In genomic region chr2:201182650-201183372, GRCh38 we compare ENCODE assay signal across 1 cellular context.
TF ChIP-seq lines count a peak whose summit lies in the region.

Gene CASP10, plus strand, starts transcription at chr2:201183141. Its CDS starts 2,637 bp downstream, at chr2:201185778.

TF ChIP-seq in K562, 482 proteins besides CTCF, POLR2A, EP300 and RAD21 (continued from another document and continues in another):
- TF ChIP-seq ELK1 (CRISPR knock-in tag; IDR thresholded peaks at IDR 0.05) (no peak), FOXA1 (IDR thresholded peaks at IDR 0.05; ENCODE audit: borderline replicate concordance) (no peak), ZNF609 (CRISPR knock-in tag; IDR thresholded peaks at IDR 0.05; ENCODE audit: borderline replicate concordance) (no peak), CUX1 (CRISPR knock-in tag; IDR thresholded peaks at IDR 0.05) (no peak), E2F1 (CRISPR knock-in tag; IDR thresholded peaks at IDR 0.05) (no peak), ZBTB34 (CRISPR knock-in tag; IDR thresholded peaks at IDR 0.05) (no peak), NBN (IDR thresholded peaks at IDR 0.05; ENCODE audit: low read depth) (no peak), ARID3B (CRISPR knock-in tag; IDR thresholded peaks at IDR 0.05; ENCODE audit: borderline replicate concordance) (no peak), SP2 (IDR thresholded peaks at IDR 0.05; ENCODE audit: extremely low read depth, low read depth, low read length, poor library complexity, severe bottlenecking) (no peak), SIN3B (IDR thresholded peaks at IDR 0.05; ENCODE audit: low read depth) (no peak), ZNF408 (CRISPR knock-in tag; IDR thresholded peaks at IDR 0.05; ENCODE audit: low read depth) (no peak), CBFB (CRISPR knock-in tag; IDR thresholded peaks at IDR 0.05) (no peak), ZNF445 (CRISPR knock-in tag; IDR thresholded peaks at IDR 0.05; ENCODE audit: low read depth) (no peak), ZNF316 (IDR thresholded peaks at IDR 0.05) (peak; percentile 85), COPS2 (conservative IDR thresholded peaks at IDR 0.05) (no peak), RCOR1 (IDR thresholded peaks at IDR 0.05; ENCODE audit: borderline replicate concordance in 1 of 2, low read depth in 2 of 2, low read length in 2 of 2) (no peak; a peak in 1 of 4 replicates), CEBPB (tag; IDR thresholded peaks at IDR 0.05) (0 out of 2 replicates have a peak, but pooled peaks have one; percentile 9), NR1H2 (CRISPR knock-in tag; IDR thresholded peaks at IDR 0.05) (no peak), PRDM10 (IDR thresholded peaks at IDR 0.05; ENCODE audit: partially characterized antibody) (no peak), HMGN3 (IDR thresholded peaks at IDR 0.05; ENCODE audit: borderline replicate concordance, extremely low read depth, insufficient read length, low read depth, low read length) (no peak), GATA2 (CRISPR knock-in tag; IDR thresholded peaks at IDR 0.05) (peak; percentile 37; the same call in 1 of the 2 replicates), BCLAF1 (IDR thresholded peaks at IDR 0.05; ENCODE audit: borderline replicate concordance in 1 of 2, control insufficient read depth in 1 of 2, low read depth in 2 of 2, low read length in 1 of 2) (no peak), SUPT5H (IDR thresholded peaks at IDR 0.05) (peak; percentile 74), PCBP1 (IDR thresholded peaks at IDR 0.05; ENCODE audit: low read depth, low read length, poor library complexity, severe bottlenecking) (no peak), ZBTB9 (CRISPR knock-in tag; IDR thresholded peaks at IDR 0.05) (no peak), IRF1 (CRISPR knock-in tag; IDR thresholded peaks at IDR 0.05; ENCODE audit: borderline replicate concordance) (no peak), FOS (IDR thresholded peaks at IDR 0.05; ENCODE audit: extremely low read depth, insufficient read length) (no peak), SMARCA5 (IDR thresholded peaks at IDR 0.05) (no peak), RAD51 (IDR thresholded peaks at IDR 0.05; ENCODE audit: borderline replicate concordance, low read depth) (no peak)
